In genomic region chr13:80074811-80075210, GRCh38 we compare ENCODE assay signal across 12 cellular contexts.
A peak's percentile ranks its signal among the peaks of the same experiment; 100 is the strongest.
DNase-seq lines count a peak whose midpoint lies in the region; ATAC-seq and TF ChIP-seq lines count a peak whose summit lies in the region.
"Had no signal": no experiment of that assay in that cellular context is flagged by ENCODE, and none has a peak within 500 bp of the region (broad histone marks: within the 10 kb centered on the region; RNA-seq: fewer than 3 reads in every experiment).

No MANE protein-coding gene starts in this region.

- H3K9ac ChIP-seq in BLaER1 treated with 17β-estradiol and CSF1 and Interleukin-3, amounts not matched to agents 10 nM and 100 nM = no peak overlapping the region
- H3K9ac ChIP-seq in neural progenitor cell = no peak overlapping the region

- peaks cover 0 to 10% (median 6%) of the 10 kb centered on the region in 11 experiments; a peak in 12 of 22 replicates for H3K9me3 ChIP-seq in BLaER1 treated with 17β-estradiol and CSF1 and Interleukin-3, amounts not matched to agents 10 nM and 100 nM (replicated peaks in 1 of 11)
- H3K9me3 ChIP-seq in neural progenitor cell (ENCODE audit: low read depth) = no peaks in the 10 kb centered on the region
- H3K9me3 ChIP-seq: Caco-2 had no signal

- H3K4me3 ChIP-seq in BLaER1 treated with 17β-estradiol and CSF1 and Interleukin-3, amounts not matched to agents 10 nM and 100 nM = no peak overlapping the region
- H3K4me3 ChIP-seq in neural progenitor cell = no peak overlapping the region

- H3F3A ChIP-seq in neural progenitor cell (ENCODE audit: low read depth) = no peaks in the 10 kb centered on the region

- H3K4me3 Mint-ChIP-seq in neural progenitor cell = no peak overlapping the region
- H3K4me3 Mint-ChIP-seq in T-helper 2 cell treated with Interferon-gamma antibody and Interleukin-4, amounts not matched to agents 5 μg/mL and 100 μg/mL, for 36 hours = no peak overlapping the region
- H3K4me3 Mint-ChIP-seq: B cell; CD4-positive, CD25-positive, alpha-beta regulatory T cell had no signal

- H3K27ac ChIP-seq in BLaER1 treated with 17β-estradiol and CSF1 and Interleukin-3, amounts not matched to agents 10 nM and 100 nM = no peak overlapping the region
- H3K27ac ChIP-seq in neural progenitor cell = no peak overlapping the region

- H3K9me3 Mint-ChIP-seq in neural progenitor cell = peaks cover 24% of the 10 kb centered on the region
- H3K9me3 Mint-ChIP-seq in T-helper 2 cell treated with Interferon-gamma antibody and Interleukin-4, amounts not matched to agents 5 μg/mL and 100 μg/mL, for 36 hours = no peaks in the 10 kb centered on the region

- peaks cover 0 to 6% (median 2%) of the 10 kb centered on the region in 10 experiments; a peak in 5 of 20 replicates for H3K4me1 ChIP-seq in BLaER1 treated with 17β-estradiol and CSF1 and Interleukin-3, amounts not matched to agents 10 nM and 100 nM
- H3K4me1 ChIP-seq in neural progenitor cell = peaks cover 9% of the 10 kb centered on the region
- H3K4me1 ChIP-seq: Caco-2 had no signal

- no peak for TF ChIP-seq CTCF in neural progenitor cell (IDR thresholded peaks at IDR 0.05)

- no peaks in the 10 kb centered on the region for H3K27me3 ChIP-seq in BLaER1 treated with 17β-estradiol and CSF1 and Interleukin-3, amounts not matched to agents 10 nM and 100 nM
- H3K27me3 ChIP-seq in neural progenitor cell = no peaks in the 10 kb centered on the region

- no peaks in the 10 kb centered on the region for H3K27me3 Mint-ChIP-seq in neural progenitor cell (ENCODE audit: insufficient read depth, low read depth)
- H3K27me3 Mint-ChIP-seq in T-helper 2 cell treated with Interferon-gamma antibody and Interleukin-4, amounts not matched to agents 5 μg/mL and 100 μg/mL, for 36 hours (ENCODE audit: low read depth) = no peaks in the 10 kb centered on the region
- H3K27me3 Mint-ChIP-seq: B cell; CD4-positive, CD25-positive, alpha-beta regulatory T cell had no signal

- peaks cover 4% of the 10 kb centered on the region for H3K36me3 Mint-ChIP-seq in neural progenitor cell
- H3K36me3 Mint-ChIP-seq in T-helper 2 cell treated with Interferon-gamma antibody and Interleukin-4, amounts not matched to agents 5 μg/mL and 100 μg/mL, for 36 hours (ENCODE audit: low read depth) = no peaks in the 10 kb centered on the region
- H3K36me3 Mint-ChIP-seq: CD4-positive, CD25-positive, alpha-beta regulatory T cell had no signal

- DNase-seq in UCSD-AML1 (lab: John Stamatoyannopoulos, UW; ENCODE audit: unreplicated experiment) (peak; percentile 15), left lobe of liver (ENCODE audit: low spot score) (peak; percentile 53), neural progenitor cell (ENCODE audit: low spot score) (no peak), kidney tubule cell (ENCODE audit: low spot score) (no peak)
- no peak for DNase-seq in T-helper 2 cell treated with Interferon-gamma antibody and Interleukin-4, amounts not matched to agents 5 μg/mL and 100 μg/mL, for 36 hours (ENCODE audit: low spot score)
- DNase-seq: 8988T; Caco-2; CD4-positive, CD25-positive, alpha-beta regulatory T cell; HCEC 1CT had no signal

- H3K4me2 ChIP-seq in BLaER1 treated with 17β-estradiol and CSF1 and Interleukin-3, amounts not matched to agents 10 nM and 100 nM = peak overlapping the region in 6 of 11 experiments; percentile 7 to 39 (median 24); a peak in 7 of 22 replicates
- H3K4me2 ChIP-seq in neural progenitor cell = no peak overlapping the region

- H3K36me3 ChIP-seq in BLaER1 treated with 17β-estradiol and CSF1 and Interleukin-3, amounts not matched to agents 10 nM and 100 nM = no peaks in the 10 kb centered on the region
- H3K36me3 ChIP-seq in neural progenitor cell = no peaks in the 10 kb centered on the region

- H4K20me1 ChIP-seq in BLaER1 treated with 17β-estradiol and CSF1 and Interleukin-3, amounts not matched to agents 10 nM and 100 nM = no peaks in the 10 kb centered on the region
- no peaks in the 10 kb centered on the region for H4K20me1 ChIP-seq in neural progenitor cell (ENCODE audit: low read depth)

- no peak overlapping the region for H2AFZ ChIP-seq in neural progenitor cell (replicated peaks)

- H3K27ac Mint-ChIP-seq in neural progenitor cell = peak overlapping the region; percentile 27
- H3K27ac Mint-ChIP-seq in T-helper 2 cell treated with Interferon-gamma antibody and Interleukin-4, amounts not matched to agents 5 μg/mL and 100 μg/mL, for 36 hours = no peak overlapping the region
- H3K27ac Mint-ChIP-seq: B cell; CD4-positive, CD25-positive, alpha-beta regulatory T cell had no signal

- peaks cover 8% of the 10 kb centered on the region for H3K4me1 Mint-ChIP-seq in neural progenitor cell
- no peaks in the 10 kb centered on the region for H3K4me1 Mint-ChIP-seq in T-helper 2 cell treated with Interferon-gamma antibody and Interleukin-4, amounts not matched to agents 5 μg/mL and 100 μg/mL, for 36 hours (ENCODE audit: low read depth)
- H3K4me1 Mint-ChIP-seq: B cell; CD4-positive, CD25-positive, alpha-beta regulatory T cell had no signal

- peak; percentile 78 for ATAC-seq in left lobe of liver
- no peak for ATAC-seq in GM19328 (IDR thresholded peaks at IDR 0.05; ENCODE audit: unreplicated experiment)

- no peaks in the 10 kb centered on the region for H3K79me2 ChIP-seq in neural progenitor cell (ENCODE audit: low read depth)

Comparison
In these comparisons a context has a peak if more than half of its experiments do, and no peak if none do; other contexts are left out.
1. DNase-seq: peak in UCSD-AML1 (single experiment) and left lobe of liver (single experiment); none in neural progenitor cell (single experiment), T-helper 2 cell treated with Interferon-gamma antibody and Interleukin-4, amounts not matched to agents 5 μg/mL and 100 μg/mL, for 36 hours (single experiment) and kidney tubule cell (single experiment).